In the genomic region with DNA sequence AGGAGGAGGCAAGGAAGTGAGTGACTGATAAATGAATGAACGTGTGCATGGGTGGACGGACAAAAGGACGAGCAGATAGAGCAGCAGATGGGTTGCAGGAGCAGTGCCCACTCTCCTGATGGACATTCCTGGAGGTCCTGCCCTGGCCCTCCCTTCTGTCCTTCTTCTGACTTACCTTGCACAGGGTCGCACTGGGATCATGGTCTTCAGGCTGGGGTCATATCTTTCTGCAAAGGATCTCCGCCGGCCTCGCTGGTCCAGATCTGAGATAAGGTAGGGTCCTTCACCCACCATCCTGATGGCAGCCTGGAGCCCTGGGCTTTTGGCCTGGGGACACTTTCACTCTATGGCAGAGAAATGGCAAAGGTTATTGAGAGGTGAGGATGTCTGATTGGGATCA, we compare ENCODE assay signal across 29 cellular contexts. TPM values are rescaled to one million over a fixed set of nuclear protein-coding genes. Genes with fewer than 3 reads are reported as not detected.
"Had no signal": no experiment of that assay in that cellular context is flagged by ENCODE, and none has a peak within 500 bp of the region (broad histone marks: within the 10 kb centered on the region; RNA-seq: fewer than 3 reads in every experiment).

No MANE protein-coding gene starts in this region.

- H3K9me3 ChIP-seq: suprapubic skin, testis, thoracic aorta, thyroid gland, transverse colon, upper lobe of left lung, upper lobe of right lung, uterus, vagina had no signal

- H3K9me3 Mint-ChIP-seq: stimulated activated naive CD8-positive, alpha-beta T cell treated with anti-CD3 and anti-CD28 coated beads, Interleukin-15, Interleukin-2, amounts not matched to agents 100 ng/mL and 50 ng/mL, for 24 hours; type B pancreatic cell had no signal

- H3K36me3 ChIP-seq: stomach, suprapubic skin, thoracic aorta, thyroid gland, tibial artery, tibial nerve, transverse colon, upper lobe of left lung, upper lobe of right lung, uterus, vagina had no signal

- H3K27ac ChIP-seq: stomach, suprapubic skin, testis, thoracic aorta, thyroid gland, tibial artery, tibial nerve, transverse colon, upper lobe of left lung, upper lobe of right lung, uterus, vagina had no signal

- H3K4me3 ChIP-seq: stomach, suprapubic skin, testis, thoracic aorta, thyroid gland, tibial artery, tibial nerve, transverse colon, upper lobe of left lung, upper lobe of right lung, uterus, vagina had no signal

- H3K4me1 Mint-ChIP-seq: stimulated activated effector memory CD8-positive, alpha-beta T cell treated with anti-CD3 and anti-CD28 coated beads, Interleukin-12 subunit alpha, Interleukin-12 subunit beta, amount 100 ng/mL, for 72 hours; stimulated activated memory B cell treated with anti-CD40 and anti-IgM and Interleukin-4, amounts not matched to agents 10 μg/mL and 1 μg/mL and 100 μg/mL, for 72 hours; stimulated activated naive B cell treated with anti-CD40 and anti-IgM and Interleukin-4, amounts not matched to agents 10 μg/mL and 1 μg/mL and 100 μg/mL, for 72 hours had no signal

- H3K4me3 Mint-ChIP-seq: stimulated activated effector memory CD8-positive, alpha-beta T cell treated with anti-CD3 and anti-CD28 coated beads, Interleukin-12 subunit alpha, Interleukin-12 subunit beta, amount 100 ng/mL, for 72 hours; stimulated activated memory B cell treated with anti-CD40 and anti-IgM and Interleukin-4, amounts not matched to agents 10 μg/mL and 1 μg/mL and 100 μg/mL, for 72 hours; stimulated activated naive B cell treated with anti-CD40 and anti-IgM and Interleukin-4, amounts not matched to agents 10 μg/mL and 1 μg/mL and 100 μg/mL, for 72 hours; stimulated activated naive CD8-positive, alpha-beta T cell treated with anti-CD3 and anti-CD28 coated beads, Interleukin-15, Interleukin-2, amounts not matched to agents 100 ng/mL and 50 ng/mL, for 24 hours; type B pancreatic cell had no signal

- H3K4me1 ChIP-seq: stomach, suprapubic skin, testis, thyroid gland, tibial artery, tibial nerve, transverse colon, upper lobe of left lung, upper lobe of right lung, uterus, vagina had no signal

- H3K27ac Mint-ChIP-seq: stimulated activated effector memory CD8-positive, alpha-beta T cell treated with anti-CD3 and anti-CD28 coated beads, Interleukin-12 subunit alpha, Interleukin-12 subunit beta, amount 100 ng/mL, for 72 hours; stimulated activated memory B cell treated with anti-CD40 and anti-IgM and Interleukin-4, amounts not matched to agents 10 μg/mL and 1 μg/mL and 100 μg/mL, for 72 hours; stimulated activated naive B cell treated with anti-CD40 and anti-IgM and Interleukin-4, amounts not matched to agents 10 μg/mL and 1 μg/mL and 100 μg/mL, for 72 hours; stimulated activated naive CD8-positive, alpha-beta T cell treated with anti-CD3 and anti-CD28 coated beads, Interleukin-15, Interleukin-2, amounts not matched to agents 100 ng/mL and 50 ng/mL, for 24 hours; type B pancreatic cell had no signal

- ATAC-seq: stimulated activated memory B cell treated with anti-CD40 and anti-IgM and Interleukin-4, amounts not matched to agents 10 μg/mL and 1 μg/mL and 100 μg/mL, for 72 hours; upper lobe of right lung had no signal

- H3K27me3 ChIP-seq: stomach, testis, thyroid gland, tibial artery, tibial nerve, upper lobe of left lung, upper lobe of right lung, uterus, vagina had no signal

- H3K36me3 Mint-ChIP-seq: stimulated activated effector memory CD8-positive, alpha-beta T cell treated with anti-CD3 and anti-CD28 coated beads, Interleukin-12 subunit alpha, Interleukin-12 subunit beta, amount 100 ng/mL, for 72 hours; type B pancreatic cell had no signal

- DNase-seq: stimulated activated CD4-positive, alpha-beta T cell treated with anti-CD3 and anti-CD28 coated beads, Interleukin-2, amount 100 ng/mL, for 24 hours; stimulated activated CD4-positive, alpha-beta T cell treated with anti-CD3 and anti-CD28 coated beads, Interleukin-2, amount 100 ng/mL, for 48 hours; stimulated activated CD4-positive, alpha-beta T cell treated with anti-CD3 and anti-CD28 coated beads, Interleukin-4, amount 100 ng/mL, for 1 hour; stimulated activated CD4-positive, alpha-beta T cell treated with anti-CD3 and anti-CD28 coated beads, Interleukin-4, amount 100 ng/mL, for 24 hours; stimulated activated CD4-positive, alpha-beta T cell treated with anti-CD3 and anti-CD28 coated beads, Interleukin-4, amount 100 ng/mL, for 4 hours; stimulated activated CD8-positive, alpha-beta memory T cell treated with anti-CD3 and anti-CD28 coated beads, Interleukin-4, amount 100 ng/mL, for 48 hours; stimulated activated naive B cell treated with anti-CD40 and anti-IgM and Interleukin-4, amounts not matched to agents 10 μg/mL and 1 μg/mL and 100 μg/mL, for 72 hours; stimulated activated naive CD4-positive, alpha-beta T cell; stimulated activated naive CD4-positive, alpha-beta T cell treated with Interleukin-2 at 50 U/mL for 16 hours; stomach; testis; thyroid gland; tibial artery; transverse colon; trophoblast cell; upper lobe of left lung; upper lobe of right lung; uterus had no signal

RNA-seq across cellular contexts. Expression of a gene that starts 9.7 kb away (rescaled TPM):
- total RNA-seq: subcutaneous adipose tissue, suprapubic skin, thoracic aorta, transverse colon, upper lobe of right lung, ureter, urinary bladder, uterus, vagina had no signal
- polyA plus RNA-seq: urinary bladder had no signal
